11 cellular contexts compared by ENCODE assay signal in the genomic region with DNA sequence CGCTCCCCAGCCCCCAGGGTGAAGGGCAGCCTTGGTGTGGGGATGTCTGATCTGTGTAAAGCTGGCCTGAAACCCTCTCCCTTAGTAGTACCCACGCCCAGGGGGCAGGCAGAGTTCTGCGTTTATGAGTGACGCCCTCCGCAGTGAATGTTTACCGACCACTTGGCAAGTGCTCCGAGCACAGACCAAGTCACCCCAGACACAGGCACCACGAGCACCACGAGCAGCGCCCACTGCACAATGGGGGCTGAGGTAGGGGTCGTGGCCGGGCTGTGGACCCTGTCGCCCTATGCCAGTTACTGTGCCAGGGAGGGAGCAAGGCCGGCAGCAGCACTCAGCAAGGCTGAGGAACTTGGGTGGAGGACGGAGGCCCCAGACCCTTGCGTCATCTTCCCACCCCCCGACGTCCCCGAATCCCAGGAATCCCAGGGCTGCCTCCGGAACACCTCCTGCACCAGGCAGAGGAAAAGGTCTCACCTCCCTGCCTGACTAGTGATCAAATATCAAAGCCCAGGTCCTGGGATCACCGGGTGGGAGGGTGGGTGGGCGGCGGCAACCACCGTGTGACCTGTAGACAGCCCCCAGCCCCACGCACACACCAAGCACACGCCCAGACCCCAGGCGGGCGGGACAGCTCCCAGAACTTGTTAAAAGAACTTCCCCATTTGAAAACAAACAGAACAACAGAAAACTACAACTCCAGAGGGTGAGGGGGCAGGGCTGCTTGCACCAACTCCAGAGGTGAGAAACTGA. TPM values are rescaled to one million over a fixed set of nuclear protein-coding genes. Genes with fewer than 3 reads are reported as not detected.
DNase-seq lines count a peak whose midpoint lies in the region; ATAC-seq and TF ChIP-seq lines count a peak whose summit lies in the region.
"Had no signal": no experiment of that assay in that cellular context is flagged by ENCODE, and none has a peak within 500 bp of the region (broad histone marks: within the 10 kb centered on the region; RNA-seq: fewer than 3 reads in every experiment).

No MANE protein-coding gene starts in this region.

- H3K9me3 ChIP-seq in adrenal gland (replicated peaks in 1 of 3), result no peaks in the 10 kb centered on the region

- H3K4me1 ChIP-seq in adrenal gland (replicated peaks in 1 of 2), result peaks cover 27 to 50% of the 10 kb centered on the region in 2 donors

- TF ChIP-seq CTCF in adrenal gland (IDR thresholded peaks at IDR 0.05), result no peak

- TF ChIP-seq POLR2A in adrenal gland (IDR thresholded peaks at IDR 0.05), result no peak

- intact Hi-C loops in adrenal gland (cut with DNase I), result no loop called here

- H3K4me1 Mint-ChIP-seq in stimulated activated effector memory CD8-positive, alpha-beta T cell treated with anti-CD3 and anti-CD28 coated beads, Interleukin-12 subunit alpha, Interleukin-12 subunit beta, amount 100 ng/mL, for 72 hours, result peaks cover 37% of the 10 kb centered on the region

- H3K4me3 ChIP-seq in adrenal gland, result no peak overlapping the region

- peak overlapping the region; percentile 61 for H3K27ac Mint-ChIP-seq in stimulated activated effector memory CD8-positive, alpha-beta T cell treated with anti-CD3 and anti-CD28 coated beads, Interleukin-12 subunit alpha, Interleukin-12 subunit beta, amount 100 ng/mL, for 72 hours

- no peaks in the 10 kb centered on the region for H3K27me3 ChIP-seq in adrenal gland

- H3K36me3 Mint-ChIP-seq in stimulated activated effector memory CD8-positive, alpha-beta T cell treated with anti-CD3 and anti-CD28 coated beads, Interleukin-12 subunit alpha, Interleukin-12 subunit beta, amount 100 ng/mL, for 72 hours, result peaks cover 27% of the 10 kb centered on the region

- peaks cover 0 to 20% of the 10 kb centered on the region in 2 donors for H3K36me3 ChIP-seq in adrenal gland (replicated peaks in 1 of 2)

- H3K4me3 Mint-ChIP-seq in stimulated activated effector memory CD8-positive, alpha-beta T cell treated with anti-CD3 and anti-CD28 coated beads, Interleukin-12 subunit alpha, Interleukin-12 subunit beta, amount 100 ng/mL, for 72 hours, result no peak overlapping the region
- H3K4me3 Mint-ChIP-seq: activated T-cell treated with anti-CD3 and anti-CD28 coated beads, Interleukin-2, amount 50 U/mL, for 4 hours had no signal

- no peak for ATAC-seq in stimulated activated effector memory CD8-positive, alpha-beta T cell treated with anti-CD3 and anti-CD28 coated beads, Interleukin-12 subunit alpha, Interleukin-12 subunit beta, amount 100 ng/mL, for 72 hours
- ATAC-seq in HG03159 (IDR thresholded peaks at IDR 0.05; ENCODE audit: unreplicated experiment), result no peak
- ATAC-seq: activated T-cell treated with anti-CD3 and anti-CD28 coated beads, Interleukin-2, amount 50 U/mL, for 4 hours had no signal

- DNase-seq in GM03348 (ENCODE audit: low spot score) (peak; percentile 53), adrenal gland (no peak), islet precursor cell (peak; percentile 53), amniotic stem cell (lab: John Stamatoyannopoulos, UW) (no peak), GM19238 (ENCODE audit: insufficient read length, low spot score) (no peak), NOMO-1 treated with DMSO at 0.1 percent for 48 hours (lab: John Stamatoyannopoulos, UW; ENCODE audit: unreplicated experiment) (no peak)
- no peak for DNase-seq in stimulated activated effector memory CD8-positive, alpha-beta T cell treated with anti-CD3 and anti-CD28 coated beads, Interleukin-12 subunit alpha, Interleukin-12 subunit beta, amount 100 ng/mL, for 72 hours (ENCODE audit: low spot score in 2 of 2)
- DNase-seq: activated T-cell treated with anti-CD3 and anti-CD28 coated beads, Interleukin-2, amount 50 U/mL, for 4 hours; NCI-H69 had no signal

- no peaks in the 10 kb centered on the region for H3K9me3 Mint-ChIP-seq in stimulated activated effector memory CD8-positive, alpha-beta T cell treated with anti-CD3 and anti-CD28 coated beads, Interleukin-12 subunit alpha, Interleukin-12 subunit beta, amount 100 ng/mL, for 72 hours
- H3K9me3 Mint-ChIP-seq: activated T-cell treated with anti-CD3 and anti-CD28 coated beads, Interleukin-2, amount 50 U/mL, for 4 hours had no signal

- peak overlapping the region in 3 of 5 donors; percentile 59 to 90 (median 84) for H3K27ac ChIP-seq in adrenal gland
- H3K27ac ChIP-seq: parathyroid adenoma had no signal

- 68 to 100% (median 72%) methylated on average over 4 to 28 of the region's 28 CpGs for WGBS in adrenal gland, 4 donors

RNA-seq across cellular contexts. Expression of a gene that starts 5.3 kb away (rescaled TPM):
- total RNA-seq in adrenal gland, result 10 to 100 TPM; 16.1 to 44.7 (median 27.4) TPM
- polyA plus RNA-seq in adrenal gland, result 10 to 100 TPM in 2 of 3 donors, under 1 TPM in 1; 0.77 to 23.9 (median 15.5) TPM

RNA-seq across cellular contexts. Expression of a gene that starts 25.9 kb away (rescaled TPM):
- total RNA-seq in adrenal gland, result 10 to 100 TPM; 35.5 to 68.8 (median 54.0) TPM
- polyA plus RNA-seq in adrenal gland, result 100 to 1,000 TPM in 2 of 3 donors, 10 to 100 TPM in 1; 25.0 to 310 (median 285) TPM

RNA-seq across cellular contexts. Expression of a gene that starts 39.4 kb away (rescaled TPM):
- total RNA-seq in adrenal gland, result 10 to 100 TPM; 23.0 to 56.5 (median 35.8) TPM
- polyA plus RNA-seq in adrenal gland, result 10 to 100 TPM in 2 of 3 donors, 1 to 10 TPM in 1; 4.3 to 61.0 (median 27.9) TPM

RNA-seq across cellular contexts. Expression of a gene that starts 48.7 kb away (rescaled TPM):
- total RNA-seq in adrenal gland, result 100 to 1,000 TPM in 2 of 8 donors, 10 to 100 TPM in 6; 55.0 to 122 (median 76.5) TPM
- polyA plus RNA-seq in adrenal gland, result 100 to 1,000 TPM in 1 of 3 donors, 10 to 100 TPM in 2; 21.9 to 166 (median 25.6) TPM

Comparison
In these comparisons a context has a peak if more than half of its experiments do, and no peak if none do; other contexts are left out.
1. DNase-seq: peak in GM03348 (single experiment) and islet precursor cell (single experiment); none in adrenal gland (0 of 7), stimulated activated effector memory CD8-positive, alpha-beta T cell treated with anti-CD3 and anti-CD28 coated beads, Interleukin-12 subunit alpha, Interleukin-12 subunit beta, amount 100 ng/mL, for 72 hours (0 of 2), amniotic stem cell (single experiment), GM19238 (single experiment) and NOMO-1 treated with DMSO at 0.1 percent for 48 hours (single experiment).